In genomic region chr1:160398823-160399222, GRCh38 we compare ENCODE assay signal across 1 cellular context.
TF ChIP-seq lines count a peak whose summit lies in the region.

No MANE protein-coding gene starts in this region.

TF ChIP-seq in SK-N-SH treated with all-trans-retinoic acid at 6 μM for 48 hours, 23 proteins besides CTCF, POLR2A, EP300 and RAD21 (continued from another document):
- TF ChIP-seq, protein P1, sequence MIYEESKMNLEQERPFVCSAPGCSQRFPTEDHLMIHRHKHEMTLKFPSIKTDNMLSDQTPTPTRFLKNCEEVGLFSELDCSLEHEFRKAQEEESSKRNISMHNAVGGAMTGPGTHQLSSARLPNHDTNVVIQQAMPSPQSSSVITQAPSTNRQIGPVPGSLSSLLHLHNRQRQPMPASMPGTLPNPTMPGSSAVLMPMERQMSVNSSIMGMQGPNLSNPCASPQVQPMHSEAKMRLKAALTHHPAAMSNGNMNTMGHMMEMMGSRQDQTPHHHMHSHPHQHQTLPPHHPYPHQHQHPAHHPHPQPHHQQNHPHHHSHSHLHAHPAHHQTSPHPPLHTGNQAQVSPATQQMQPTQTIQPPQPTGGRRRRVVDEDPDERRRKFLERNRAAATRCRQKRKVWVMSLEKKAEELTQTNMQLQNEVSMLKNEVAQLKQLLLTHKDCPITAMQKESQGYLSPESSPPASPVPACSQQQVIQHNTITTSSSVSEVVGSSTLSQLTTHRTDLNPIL (CRISPR knock-in tag; IDR thresholded peaks at IDR 0.05; ENCODE audit: low read depth): no peak
- TF ChIP-seq POU6F1 (CRISPR knock-in tag; IDR thresholded peaks at IDR 0.05; ENCODE audit: borderline replicate concordance, low read depth) (no peak), RARB (CRISPR knock-in tag; IDR thresholded peaks at IDR 0.05) (no peak), SNAI2 (CRISPR knock-in tag; IDR thresholded peaks at IDR 0.05) (no peak), OSR1 (CRISPR knock-in tag; IDR thresholded peaks at IDR 0.05) (no peak), ZNF565 (CRISPR knock-in tag; conservative IDR thresholded peaks at IDR 0.05; ENCODE audit: low read depth) (no peak), TOX (CRISPR knock-in tag; IDR thresholded peaks at IDR 0.05; ENCODE audit: borderline replicate concordance) (no peak)
